ENCODE assay signal across 24 cellular contexts in genomic region chr11:114145166-114145695, GRCh38.
A peak's percentile ranks its signal among the peaks of the same experiment; 100 is the strongest.
DNase-seq lines count a peak whose midpoint lies in the region; ATAC-seq and TF ChIP-seq lines count a peak whose summit lies in the region.
"Had no signal": no experiment of that assay in that cellular context is flagged by ENCODE, and none has a peak within 500 bp of the region (broad histone marks: within the 10 kb centered on the region; RNA-seq: fewer than 3 reads in every experiment).

No MANE protein-coding gene starts in this region.

- no peak for TF ChIP-seq EP300 in tibial nerve (IDR thresholded peaks at IDR 0.05)

- ATAC-seq in HG03025 (IDR thresholded peaks at IDR 0.05; ENCODE audit: low FRiP score, unreplicated experiment), result no peak
- ATAC-seq: effector memory CD8-positive, alpha-beta T cell; left lung; PC-3 had no signal

- H3K9me3 ChIP-seq in tibial nerve, result no peaks in the 10 kb centered on the region
- H3K9me3 ChIP-seq: left lung, neutrophil, SJCRH30 had no signal

- H3K36me3 Mint-ChIP-seq in nephron progenitor cell (ENCODE audit: low read depth), result peaks cover 8% of the 10 kb centered on the region

- no peaks in the 10 kb centered on the region for H3K27me3 Mint-ChIP-seq in nephron progenitor cell (ENCODE audit: low read depth, poor library complexity)
- H3K27me3 Mint-ChIP-seq: CD4-positive, alpha-beta memory T cell had no signal

- no peaks in the 10 kb centered on the region for H3K27me3 ChIP-seq in tibial nerve
- H3K27me3 ChIP-seq: left lung, neutrophil, SJCRH30 had no signal

- H3K4me3 Mint-ChIP-seq in nephron progenitor cell, result no peak overlapping the region
- H3K4me3 Mint-ChIP-seq: activated CD4-positive, alpha-beta memory T cell treated with anti-CD3 and anti-CD28 coated beads, Interleukin-2, amount 10 ng/mL, durations not matched to agents 7 days and 5 days; CD4-positive, alpha-beta memory T cell; central memory CD8-positive, alpha-beta T cell; effector memory CD8-positive, alpha-beta T cell had no signal

- peak; percentile 78 for DNase-seq in HCEC 1CT
- no peak for DNase-seq in nephron progenitor cell
- no peak for DNase-seq in tibial nerve (ENCODE audit: low spot score in 2 of 2)
- no peak for DNase-seq in activated CD4-positive, alpha-beta T cell treated with anti-CD3 and anti-CD28 coated beads, Interleukin-2, amount 50 U/mL, for 48 hours
- DNase-seq in activated naive CD4-positive, alpha-beta T cell treated with Interleukin-2 at 50 U/mL for 16 hours, result no peak
- DNase-seq: activated CD4-positive, alpha-beta memory T cell treated with anti-CD3 and anti-CD28 coated beads, Interleukin-2, amount 10 ng/mL, durations not matched to agents 7 days and 5 days; activated T-cell treated with anti-CD3 and anti-CD28 coated beads, Interleukin-2, amount 50 U/mL, for 1 hour; amygdala; CD4-positive, alpha-beta memory T cell; effector memory CD8-positive, alpha-beta T cell; GF-D8; head of caudate nucleus; IMR-90; left lung; NCI-H1436; NCI-H2171 treated with DMSO at 0.1 percent for 48 hours; NCI-H69; PC-3; SJCRH30; WERI-Rb-1 had no signal

- no peak for TF ChIP-seq POLR2A in tibial nerve (IDR thresholded peaks at IDR 0.05)

- H3K36me3 ChIP-seq in tibial nerve, result peaks cover 0 to 18% (median 0%) of the 10 kb centered on the region in 3 donors
- H3K36me3 ChIP-seq: neutrophil, SJCRH30, WERI-Rb-1 had no signal

- peak overlapping the region; percentile 72 for H3K27ac Mint-ChIP-seq in nephron progenitor cell
- H3K27ac Mint-ChIP-seq: activated CD4-positive, alpha-beta memory T cell treated with anti-CD3 and anti-CD28 coated beads, Interleukin-2, amount 10 ng/mL, durations not matched to agents 7 days and 5 days had no signal

- peaks cover 85% of the 10 kb centered on the region for H3K4me1 Mint-ChIP-seq in nephron progenitor cell

- 88 to 96% methylated on average over 2 of the region's 2 CpGs for WGBS in tibial nerve, 2 donors

- peaks cover 0 to 98% (median 78%) of the 10 kb centered on the region in 4 donors for H3K4me1 ChIP-seq in tibial nerve
- H3K4me1 ChIP-seq: SJCRH30 had no signal

- H3K27ac ChIP-seq in cingulate gyrus (ENCODE audit: low read depth, low read length) (peak overlapping the region; percentile 73), tibial nerve (peak overlapping the region in 3 of 4 donors; percentile 30 to 99 (median 88))
- H3K27ac ChIP-seq: neutrophil, SJCRH30, WERI-Rb-1 had no signal

- no peaks in the 10 kb centered on the region for H3K9me3 Mint-ChIP-seq in nephron progenitor cell
- H3K9me3 Mint-ChIP-seq: activated CD4-positive, alpha-beta memory T cell treated with anti-CD3 and anti-CD28 coated beads, Interleukin-2, amount 10 ng/mL, durations not matched to agents 7 days and 5 days; CD4-positive, alpha-beta memory T cell; central memory CD8-positive, alpha-beta T cell; effector memory CD8-positive, alpha-beta T cell had no signal

- no peak overlapping the region for H3K4me3 ChIP-seq in tibial nerve
- H3K4me3 ChIP-seq: left lung, SJCRH30 had no signal

- TF ChIP-seq CTCF in nephron progenitor cell (IDR thresholded peaks at IDR 0.05) (no peak), tibial nerve (IDR thresholded peaks at IDR 0.05) (no peak)
